24 cellular contexts compared by ENCODE assay signal in genomic region chr6:36210157-36210556, GRCh38. TPM values are rescaled to one million over a fixed set of nuclear protein-coding genes. Genes with fewer than 3 reads are reported as not detected.
DNase-seq lines count a peak whose midpoint lies in the region; ATAC-seq, FAIRE-seq and TF ChIP-seq lines count a peak whose summit lies in the region.
"Had no signal": no experiment of that assay in that cellular context is flagged by ENCODE, and none has a peak within 500 bp of the region (broad histone marks: within the 10 kb centered on the region; RNA-seq: fewer than 3 reads in every experiment).

No MANE protein-coding gene starts in this region.

- DNase-seq in Peyer's patch (peak in 2 of 3 donors; percentile 56 to 67), mucosa of descending colon (peak; percentile 75 to 83 (median 82)), small intestine (peak; percentile 64), Kasumi-1 (lab: John Stamatoyannopoulos, UW) (no peak), Ammon's horn (ENCODE audit: low spot score) (no peak)
- DNase-seq: BE2C; C1 segment of cervical spinal cord; CD4-positive, CD25-positive, alpha-beta regulatory T cell; CD8-positive, alpha-beta memory T cell; COR-L47; DMS 273 treated with DMSO at 0.1 percent for 48 hours; DMS53; DND-41; EL; GM23248; IMR-90 had no signal

- no peak for FAIRE-seq in small intestine (lab: Jason Lieb, UNC)
- FAIRE-seq: GM12878 had no signal

- no peaks in the 10 kb centered on the region for H3K27me3 ChIP-seq in Peyer's patch
- no peaks in the 10 kb centered on the region for H3K27me3 ChIP-seq in duodenal mucosa (ENCODE audit: control insufficient read depth in 1 of 2, insufficient read depth in 2 of 2, low read length in 2 of 2)
- H3K27me3 ChIP-seq in small intestine (ENCODE audit: control insufficient read depth in 2 of 2, insufficient read depth in 2 of 2, low read length in 2 of 2): no peaks in the 10 kb centered on the region
- H3K27me3 ChIP-seq: BE2C had no signal

- H3K36me3 ChIP-seq in Peyer's patch (peaks cover 0 to 90% (median 0%) of the 10 kb centered on the region in 3 donors), duodenal mucosa (ENCODE audit: control insufficient read depth in 1 of 2, insufficient read depth in 2 of 2, low read length in 2 of 2) (peaks cover 53 to 90% of the 10 kb centered on the region in 2 donors), mucosa of descending colon (ENCODE audit: low read depth) (peaks cover 7% of the 10 kb centered on the region), small intestine (ENCODE audit: control insufficient read depth in 2 of 2, insufficient read depth in 2 of 2, low read length in 2 of 2) (peaks cover 13 to 33% of the 10 kb centered on the region in 2 donors)

- H3K27ac ChIP-seq in Peyer's patch (peak overlapping the region in 3 of 4 donors; percentile 51 to 84 (median 58)), duodenal mucosa (ENCODE audit: low read depth, low read length) (no peak overlapping the region), small intestine (ENCODE audit: low read depth in 1 of 2, low read length in 1 of 2) (peak overlapping the region in 1 of 2 donors; percentile 77)
- H3K27ac ChIP-seq: GM23248, HL-60 had no signal

- no peaks in the 10 kb centered on the region for H3K9me3 ChIP-seq in Peyer's patch
- no peaks in the 10 kb centered on the region for H3K9me3 ChIP-seq in duodenal mucosa (ENCODE audit: control insufficient read depth in 1 of 2, low read length in 2 of 2)
- no peaks in the 10 kb centered on the region for H3K9me3 ChIP-seq in mucosa of descending colon
- no peaks in the 10 kb centered on the region for H3K9me3 ChIP-seq in small intestine (ENCODE audit: control insufficient read depth, low read depth)
- H3K9me3 ChIP-seq: BE2C, HAP-1 had no signal

- intact Hi-C loops in mucosa of descending colon (cut with DNase I, micrococcal nuclease): no loop called here

- H3K9ac ChIP-seq in duodenal mucosa (ENCODE audit: low read depth in 1 of 2, low read length in 2 of 2): peak overlapping the region in 1 of 2 donors; percentile 23
- H3K9ac ChIP-seq: GM23248 had no signal

- ATAC-seq in mucosa of descending colon (peak; percentile 90), GM18870 (IDR thresholded peaks at IDR 0.05; ENCODE audit: unreplicated experiment) (no peak)
- ATAC-seq: GM12878 had no signal

- TF ChIP-seq POLR2A in Peyer's patch (IDR thresholded peaks at IDR 0.05): no peak

- H3K4me1 ChIP-seq in Peyer's patch (peaks cover 0 to 15% (median 0%) of the 10 kb centered on the region in 4 donors), duodenal mucosa (ENCODE audit: control insufficient read depth in 1 of 2, insufficient read depth in 2 of 2, low read length in 2 of 2) (peaks cover 16 to 18% of the 10 kb centered on the region in 2 donors), mucosa of descending colon (ENCODE audit: low read depth) (peaks cover 17% of the 10 kb centered on the region), small intestine (ENCODE audit: control insufficient read depth in 2 of 2, insufficient read depth in 1 of 2, low read depth in 1 of 2, low read length in 1 of 2) (peaks cover 0 to 7% of the 10 kb centered on the region in 2 donors)
- H3K4me1 ChIP-seq: BE2C, HAP-1 had no signal

- WGBS in small intestine, 3 donors: 17 to 72% (median 56%) methylated on average over 14 of the region's 14 CpGs

- H3K4me3 ChIP-seq in Peyer's patch: no peak overlapping the region
- peak overlapping the region; percentile 13 to 24 for H3K4me3 ChIP-seq in duodenal mucosa (ENCODE audit: low read depth in 1 of 2, low read length in 2 of 2)
- H3K4me3 ChIP-seq in mucosa of descending colon: no peak overlapping the region
- no peak overlapping the region for H3K4me3 ChIP-seq in small intestine (ENCODE audit: low read depth in 1 of 2, low read length in 2 of 2)
- H3K4me3 ChIP-seq: GM12878, GM23248, HAP-1 had no signal

- TF ChIP-seq CTCF in Peyer's patch (IDR thresholded peaks at IDR 0.05) (no peak), mucosa of descending colon (IDR thresholded peaks at IDR 0.05) (no peak)

RNA-seq across cellular contexts. Expression of gene BRPF3, which starts 13.6 kb away (rescaled TPM):
- total RNA-seq in Peyer's patch (10 to 100 TPM; 49.6 to 71.0 (median 65.0) TPM), mucosa of descending colon (10 to 100 TPM; 74.8 to 84.6 (median 75.9) TPM)
- polyA plus RNA-seq in small intestine: 10 to 100 TPM; 12.7 to 20.6 (median 18.6) TPM

RNA-seq across cellular contexts. Expression of gene PNPLA1, which starts 59.7 kb away (rescaled TPM):
- 1 to 10 TPM in 3 of 4 donors, not detected in 1; 1.3 to 4.0 (median 3.0) TPM for total RNA-seq in Peyer's patch
- under 1 TPM; 0.19 to 0.38 (median 0.27) TPM for total RNA-seq in mucosa of descending colon
- polyA plus RNA-seq in small intestine: 1 to 10 TPM in 2 of 3 donors, under 1 TPM in 1; 0.55 to 2.7 (median 1.3) TPM
- total RNA-seq: A172; CD8-positive, alpha-beta memory T cell; G401; GM12878; GM23248; H4; IMR-90 had no signal
- polyA plus RNA-seq: CD4-positive, CD25-positive, alpha-beta regulatory T cell; CD8-positive, alpha-beta memory T cell; GM23248; IMR-90 had no signal

Comparison
In these comparisons a context has a peak if more than half of its experiments do, and no peak if none do; other contexts are left out.
1. DNase-seq: peak in Peyer's patch (2 of 3), mucosa of descending colon (3 of 3) and small intestine (single experiment); none in Kasumi-1 (0 of 2) and Ammon's horn (single experiment).
2. H3K4me3 ChIP-seq: peak in duodenal mucosa (2 of 2); none in Peyer's patch (0 of 4), mucosa of descending colon (single experiment) and small intestine (0 of 2).